ENCODE assay signal across 23 cellular contexts in genomic region chr21:16285646-16286223, GRCh38.
DNase-seq lines count a peak whose midpoint lies in the region; FAIRE-seq and TF ChIP-seq lines count a peak whose summit lies in the region.
"Had no signal": no experiment of that assay in that cellular context is flagged by ENCODE, and none has a peak within 500 bp of the region (broad histone marks: within the 10 kb centered on the region; RNA-seq: fewer than 3 reads in every experiment).

No MANE protein-coding gene starts in this region.

- FAIRE-seq in D721Med (lab: Jason Lieb, UNC) (peak; percentile 63), H1 (lab: Jason Lieb, UNC) (no peak)
- FAIRE-seq: GM12891, GM19239 had no signal

- H3K14ac ChIP-seq in H1 (ENCODE audit: insufficient read length): no peak overlapping the region

- no peak overlapping the region for H4K8ac ChIP-seq in H1 (ENCODE audit: extremely low read depth, insufficient read depth, low read length)

- H3K9me3 ChIP-seq in H1 (ENCODE audit: insufficient read depth in 2 of 2, low read depth in 1 of 2, low read length in 1 of 2): no peaks in the 10 kb centered on the region
- H3K9me3 ChIP-seq in neural progenitor cell (ENCODE audit: low read depth): no peaks in the 10 kb centered on the region
- H3K9me3 ChIP-seq: heart right ventricle had no signal

- H4K91ac ChIP-seq in H1 (replicated peaks; ENCODE audit: insufficient read length, low read length): no peak overlapping the region

- no peak overlapping the region for H3K4ac ChIP-seq in H1 (replicated peaks; ENCODE audit: insufficient read length, low read depth, low read length)

- peaks cover 18% of the 10 kb centered on the region for H3K9me3 Mint-ChIP-seq in neural progenitor cell
- H3K9me3 Mint-ChIP-seq: H9; T-helper 1 cell treated with Interleukin-12 subunit alpha and Interleukin-12 subunit beta and Interleukin-4 antibody, amounts not matched to agents 30 μg/mL and 1 μg/mL, for 36 hours had no signal

- H3K27me3 ChIP-seq in H1 (replicated peaks in 1 of 4; ENCODE audit: control insufficient read depth in 3 of 4, extremely low read depth in 1 of 4, insufficient read depth in 3 of 4, low read length in 3 of 4) (no peaks in the 10 kb centered on the region), neural progenitor cell (no peaks in the 10 kb centered on the region)
- H3K27me3 ChIP-seq: heart right ventricle had no signal

- H3K4me2 ChIP-seq in H1 (ENCODE audit: insufficient read depth in 1 of 2, low read depth in 2 of 2, low read length in 2 of 2) (no peak overlapping the region), neural progenitor cell (no peak overlapping the region)

- no peaks in the 10 kb centered on the region for H3K36me3 ChIP-seq in H1 (ENCODE audit: control insufficient read depth in 2 of 4, insufficient read depth in 4 of 4, low read length in 3 of 4)
- no peaks in the 10 kb centered on the region for H3K36me3 ChIP-seq in neural progenitor cell
- H3K36me3 ChIP-seq: heart right ventricle, WERI-Rb-1 had no signal

- TF ChIP-seq POLR2A in H1 (IDR thresholded peaks at IDR 0.05; ENCODE audit: control extremely low read depth in 1 of 2, low read depth in 2 of 2, low read length in 2 of 2): no peak

- peak overlapping the region; percentile 68; the same call in 1 of the 2 replicates for H2AFZ ChIP-seq in H1 (ENCODE audit: low read length)
- H2AFZ ChIP-seq in neural progenitor cell (replicated peaks): no peak overlapping the region

- H2AK5ac ChIP-seq in H1 (ENCODE audit: low read depth, low read length): no peak overlapping the region

- H3K9ac ChIP-seq in H1 (replicated peaks in 1 of 4; ENCODE audit: extremely low read depth in 1 of 4, low read depth in 3 of 4, low read length in 3 of 4) (no peak overlapping the region), neural progenitor cell (no peak overlapping the region)

- no peak for TF ChIP-seq EP300 in H1 (IDR thresholded peaks at IDR 0.05; ENCODE audit: borderline replicate concordance in 1 of 2, low read depth in 2 of 2, low read length in 2 of 2)

- POLR2A ChIA-PET in H1 (lab: Charles Lee; ENCODE audit: partially characterized antibody): no interaction called here

- no peak overlapping the region for H3K18ac ChIP-seq in H1 (ENCODE audit: extremely low read depth, low read length)

- no peak for TF ChIP-seq CTCF in D721Med (IDR thresholded peaks at IDR 0.05; ENCODE audit: insufficient read depth, missing control alignments)
- no peak for TF ChIP-seq CTCF in H1 (IDR thresholded peaks at IDR 0.05; ENCODE audit: control extremely low read depth in 1 of 3, insufficient read depth in 1 of 3, low read depth in 1 of 3, low read length in 3 of 3)
- no peak for TF ChIP-seq CTCF in neural progenitor cell (IDR thresholded peaks at IDR 0.05)

- H4K20me1 ChIP-seq in H1 (replicated peaks in 1 of 2; ENCODE audit: control insufficient read depth in 1 of 2, insufficient read depth in 2 of 2, low read length in 2 of 2): no peaks in the 10 kb centered on the region
- H4K20me1 ChIP-seq in neural progenitor cell (ENCODE audit: low read depth): no peaks in the 10 kb centered on the region

- no peaks in the 10 kb centered on the region for H3K79me2 ChIP-seq in H1 (ENCODE audit: control insufficient read depth in 1 of 2, insufficient read depth in 2 of 2, low read length in 2 of 2)
- no peaks in the 10 kb centered on the region for H3K79me2 ChIP-seq in neural progenitor cell (ENCODE audit: low read depth)

- no peak overlapping the region for H2BK12ac ChIP-seq in H1 (ENCODE audit: low read depth, low read length)

- DNase-seq in D721Med (ENCODE audit: insufficient read length, low spot score) (no peak), NCI-H2107 treated with DMSO at 0.1 percent for 48 hours (lab: John Stamatoyannopoulos, UW; ENCODE audit: unreplicated experiment) (peak; percentile 86), H1 (ENCODE audit: low read depth in 1 of 2, low spot score in 2 of 2) (no peak), neural progenitor cell (ENCODE audit: low spot score) (no peak), SKM-1 (lab: John Stamatoyannopoulos, UW; ENCODE audit: unreplicated experiment) (no peak), NCI-H146 (lab: John Stamatoyannopoulos, UW) (no peak), cortex of kidney (lab: John Stamatoyannopoulos, UW) (no peak), GM19240 (ENCODE audit: insufficient read length, low spot score) (no peak)
- DNase-seq: activated CD4-positive, alpha-beta T cell treated with anti-CD3 and anti-CD28 coated beads, Interleukin-2, amount 50 U/mL, for 48 hours; activated naive CD4-positive, alpha-beta T cell; amniotic stem cell; DMS 273 treated with DMSO at 0.1 percent for 48 hours; H9; heart right ventricle; NCI-H1694; posterior cingulate gyrus; SHP77 treated with DMSO at 0.1 percent for 48 hours; stimulated activated CD4-positive, alpha-beta T cell treated with anti-CD3 and anti-CD28 coated beads, Interleukin-4, amount 100 ng/mL, for 1 hour; WERI-Rb-1 had no signal

- H3K4me1 ChIP-seq in H1 (replicated peaks in 1 of 4; ENCODE audit: control insufficient read depth in 3 of 4, insufficient read depth in 4 of 4, low read length in 3 of 4) (peaks cover 0 to 3% (median 2%) of the 10 kb centered on the region in 4 experiments; a peak in 3 of 7 replicates), neural progenitor cell (peaks cover 6% of the 10 kb centered on the region)

- CTCF ChIA-PET in H1 (lab: Charles Lee; ENCODE audit: partially characterized antibody): interaction anchor here (0.8 to 1.2 kb wide), 2 partner anchors 147 to 166 kb away, joined by 3 read pairs; no protein-coding TSS in a partner anchor

- peaks cover 27% of the 10 kb centered on the region for H3K36me3 Mint-ChIP-seq in neural progenitor cell

- H3K79me1 ChIP-seq in H1 (ENCODE audit: low read depth, low read length): no peaks in the 10 kb centered on the region

- H3K4me3 ChIP-seq in H1 (ENCODE audit: extremely low read depth in 1 of 4, insufficient read depth in 2 of 4, low read depth in 3 of 4, low read length in 4 of 4) (no peak overlapping the region), neural progenitor cell (no peak overlapping the region)
- H3K4me3 ChIP-seq: heart right ventricle, skin epidermis had no signal

- no peaks in the 10 kb centered on the region for H3F3A ChIP-seq in neural progenitor cell (ENCODE audit: low read depth)

- peak overlapping the region; percentile 78 for H3K4me3 Mint-ChIP-seq in neural progenitor cell
- H3K4me3 Mint-ChIP-seq: H9; T-helper 1 cell treated with Interleukin-12 subunit alpha and Interleukin-12 subunit beta and Interleukin-4 antibody, amounts not matched to agents 30 μg/mL and 1 μg/mL, for 36 hours had no signal

- no peak overlapping the region for H4K5ac ChIP-seq in H1 (ENCODE audit: insufficient read length, low read depth, low read length)

- H3K23ac ChIP-seq in H1 (ENCODE audit: insufficient read length): no peak overlapping the region

- H3K27me3 Mint-ChIP-seq in neural progenitor cell (ENCODE audit: insufficient read depth, low read depth): no peaks in the 10 kb centered on the region

- H3K27ac ChIP-seq in H1 (ENCODE audit: low read depth, low read length) (no peak overlapping the region), neural progenitor cell (no peak overlapping the region)
- H3K27ac ChIP-seq: heart right ventricle, WERI-Rb-1 had no signal

- H3K56ac ChIP-seq in H1 (replicated peaks; ENCODE audit: insufficient read length, low read depth, low read length): no peak overlapping the region

- no peak overlapping the region for H2BK15ac ChIP-seq in H1 (ENCODE audit: low read length)

- no peak for TF ChIP-seq RAD21 in H1 (IDR thresholded peaks at IDR 0.05 in 1 of 2, conservative IDR thresholded peaks at IDR 0.05 in 1 of 2; ENCODE audit: low read depth in 2 of 2, low read length in 2 of 2)

- no peak overlapping the region for H2BK5ac ChIP-seq in H1 (ENCODE audit: low read depth, low read length)

- no peak overlapping the region for H2BK20ac ChIP-seq in H1 (ENCODE audit: low read length)

- H3K4me1 Mint-ChIP-seq in neural progenitor cell: peaks cover 66% of the 10 kb centered on the region

- no peaks in the 10 kb centered on the region for H3K23me2 ChIP-seq in H1 (ENCODE audit: low read depth, low read length)

- WGBS in H1 (ENCODE audit: extremely low coverage in 1 of 2, insufficient coverage in 1 of 2, insufficient read length in 1 of 2, insufficient replicate concordance in 2 of 2, low coverage in 1 of 2, low lambda C conversion rate in 2 of 2, missing lambda C conversion rate in 1 of 2), 2 experiments: 82% methylated on average over 4 of the region's 4 CpGs; no CpG with 5 or more reads in 1 of the 2 experiments

- peak overlapping the region; percentile 92 for H3K27ac Mint-ChIP-seq in neural progenitor cell
- H3K27ac Mint-ChIP-seq: H9; T-helper 1 cell treated with Interleukin-12 subunit alpha and Interleukin-12 subunit beta and Interleukin-4 antibody, amounts not matched to agents 30 μg/mL and 1 μg/mL, for 36 hours had no signal

- no peak overlapping the region for H2BK120ac ChIP-seq in H1 (replicated peaks; ENCODE audit: low read depth, low read length)

TF ChIP-seq in H1, 55 proteins besides CTCF, POLR2A, EP300 and RAD21:
- no peak for TF ChIP-seq KDM1A (IDR thresholded peaks at IDR 0.05; ENCODE audit: borderline replicate concordance, low read length)
- no peak for TF ChIP-seq SP4 (IDR thresholded peaks at IDR 0.05; ENCODE audit: low read length)
- TF ChIP-seq ATF3 (IDR thresholded peaks at IDR 0.05; ENCODE audit: insufficient read depth, low read depth, low read length): no peak
- no peak for TF ChIP-seq PHF8 (conservative IDR thresholded peaks at IDR 0.05; ENCODE audit: low read depth, low read length)
- TF ChIP-seq CHD2 (IDR thresholded peaks at IDR 0.05; ENCODE audit: low read length): no peak
- no peak for TF ChIP-seq BRCA1 (IDR thresholded peaks at IDR 0.05; ENCODE audit: low read depth, low read length)
- no peak for TF ChIP-seq MAFK (IDR thresholded peaks at IDR 0.05; ENCODE audit: low read depth, low read length)
- TF ChIP-seq POU5F1 (IDR thresholded peaks at IDR 0.05; ENCODE audit: low read depth, low read length): no peak
